In the genomic region with DNA sequence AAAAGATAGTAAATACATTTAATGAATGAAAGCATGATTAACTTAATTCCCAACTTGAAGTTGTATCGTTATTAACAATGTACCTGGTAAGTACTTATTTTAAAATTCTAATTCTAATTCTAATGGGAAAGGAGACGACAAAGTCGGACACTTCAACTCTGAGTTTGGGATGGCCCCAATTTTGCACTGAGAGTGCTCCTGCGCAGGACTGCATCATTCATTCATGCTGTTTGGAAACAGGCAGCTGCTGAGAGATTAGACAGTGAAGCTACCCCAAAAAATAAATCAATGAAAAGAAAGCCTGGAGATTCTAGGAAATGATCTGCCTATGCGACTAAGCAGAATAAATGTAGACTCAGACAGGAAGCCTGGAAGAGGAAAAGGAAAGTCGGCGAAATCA, we compare ENCODE assay signal across 11 cellular contexts.
A peak's percentile ranks its signal among the peaks of the same experiment; 100 is the strongest.
DNase-seq lines count a peak whose midpoint lies in the region; TF ChIP-seq lines count a peak whose summit lies in the region.
"Had no signal": no experiment of that assay in that cellular context is flagged by ENCODE, and none has a peak within 500 bp of the region (broad histone marks: within the 10 kb centered on the region; RNA-seq: fewer than 3 reads in every experiment).

No MANE protein-coding gene starts in this region.

- H3K4me1 ChIP-seq in mammary epithelial cell (ENCODE audit: insufficient read depth, low read length) (no peaks in the 10 kb centered on the region), mesendoderm (ENCODE audit: control insufficient read depth, low read depth, low read length) (no peaks in the 10 kb centered on the region), thymus (ENCODE audit: control insufficient read depth, insufficient read depth, low read length) (no peaks in the 10 kb centered on the region)

- peaks cover 8% of the 10 kb centered on the region for H3K36me3 Mint-ChIP-seq in activated naive CD4-positive, alpha-beta T cell treated with anti-CD3 and anti-CD28 coated beads, Interleukin-2, amount 10 ng/mL, durations not matched to agents 7 days and 5 days
- peaks cover 4% of the 10 kb centered on the region for H3K36me3 Mint-ChIP-seq in activated naive CD4-positive, alpha-beta T cell treated with anti-CD3 and anti-CD28 coated beads for 36 hours (ENCODE audit: low read depth)

- no peak overlapping the region for H2BK5ac ChIP-seq in mesendoderm (ENCODE audit: low read length)

- no peak for TF ChIP-seq CTCF in mammary epithelial cell (conservative IDR thresholded peaks at IDR 0.05 in 1 of 2, IDR thresholded peaks at IDR 0.05 in 1 of 2; ENCODE audit: extremely low read depth in 1 of 2, insufficient read depth in 1 of 2, low read depth in 1 of 2, low read length in 2 of 2)

- H3K79me1 ChIP-seq in mesendoderm (ENCODE audit: low read length): no peaks in the 10 kb centered on the region

- H3K23ac ChIP-seq in mesendoderm (ENCODE audit: low read length): no peak overlapping the region

- H3K4me3 ChIP-seq in mammary epithelial cell (replicated peaks in 1 of 3; ENCODE audit: insufficient read depth in 1 of 3, low read depth in 2 of 3, low read length in 3 of 3) (no peak overlapping the region), mesendoderm (ENCODE audit: low read length) (no peak overlapping the region), thymus (ENCODE audit: low read length) (peak overlapping the region; percentile 38)

- CTCF ChIA-PET in activated naive CD4-positive, alpha-beta T cell treated with anti-CD3 and anti-CD28 coated beads, Interleukin-2, amount 10 ng/mL, durations not matched to agents 7 days and 5 days (lab: Charles Lee): interaction anchor here (2.8 kb wide), 1 partner anchor 110 kb away, joined by 15 read pairs; no protein-coding TSS in a partner anchor
- CTCF ChIA-PET in activated naive CD4-positive, alpha-beta T cell treated with anti-CD3 and anti-CD28 coated beads for 36 hours (lab: Charles Lee): no interaction called here
- CTCF ChIA-PET in mammary epithelial cell (lab: Charles Lee; ENCODE audit: low non-redundant PET): no interaction called here

- H3K56ac ChIP-seq in mesendoderm (ENCODE audit: low read length): peak overlapping the region; percentile 82

- peak overlapping the region; percentile 42 for H2AFZ ChIP-seq in mammary epithelial cell (ENCODE audit: low read depth, low read length)

- no peaks in the 10 kb centered on the region for H3K27me3 Mint-ChIP-seq in activated naive CD4-positive, alpha-beta T cell treated with anti-CD3 and anti-CD28 coated beads, Interleukin-2, amount 10 ng/mL, durations not matched to agents 7 days and 5 days
- H3K27me3 Mint-ChIP-seq in activated naive CD4-positive, alpha-beta T cell treated with anti-CD3 and anti-CD28 coated beads for 36 hours (ENCODE audit: low read depth): no peaks in the 10 kb centered on the region

- H4K8ac ChIP-seq in mesendoderm (ENCODE audit: low read depth, low read length): peak overlapping the region; percentile 76

- H3K9ac ChIP-seq in mammary epithelial cell (ENCODE audit: insufficient read depth, low read length): no peak overlapping the region
- peak overlapping the region; percentile 71 for H3K9ac ChIP-seq in mesendoderm (ENCODE audit: low read length)

- H3K36me3 ChIP-seq in mammary epithelial cell (ENCODE audit: insufficient read depth, low read length) (no peaks in the 10 kb centered on the region), mesendoderm (ENCODE audit: control insufficient read depth, insufficient read depth, low read length) (no peaks in the 10 kb centered on the region), thymus (ENCODE audit: control insufficient read depth, insufficient read depth) (peaks cover 3% of the 10 kb centered on the region)

- H3K27ac ChIP-seq in mammary epithelial cell (ENCODE audit: insufficient read depth, low read depth, low read length): no peak overlapping the region
- H3K27ac ChIP-seq in mesendoderm (ENCODE audit: low read depth, low read length): no peak overlapping the region
- H3K27ac ChIP-seq in thymus (ENCODE audit: low read depth): no peak overlapping the region

- peak overlapping the region; percentile 9 for H3K4me3 Mint-ChIP-seq in activated naive CD4-positive, alpha-beta T cell treated with anti-CD3 and anti-CD28 coated beads, Interleukin-2, amount 10 ng/mL, durations not matched to agents 7 days and 5 days
- no peak overlapping the region for H3K4me3 Mint-ChIP-seq in activated naive CD4-positive, alpha-beta T cell treated with anti-CD3 and anti-CD28 coated beads for 36 hours

- H3K27me3 ChIP-seq in mammary epithelial cell (ENCODE audit: insufficient read depth, low read length) (no peaks in the 10 kb centered on the region), mesendoderm (ENCODE audit: insufficient read depth, low read length, poor library complexity) (no peaks in the 10 kb centered on the region), thymus (ENCODE audit: control insufficient read depth, insufficient read depth) (no peaks in the 10 kb centered on the region)

- H3K4me1 Mint-ChIP-seq in activated naive CD4-positive, alpha-beta T cell treated with anti-CD3 and anti-CD28 coated beads, Interleukin-2, amount 10 ng/mL, durations not matched to agents 7 days and 5 days: peaks cover 16% of the 10 kb centered on the region
- H3K4me1 Mint-ChIP-seq in activated naive CD4-positive, alpha-beta T cell treated with anti-CD3 and anti-CD28 coated beads for 36 hours (ENCODE audit: low read depth): peaks cover 6% of the 10 kb centered on the region

- no peak overlapping the region for H4K5ac ChIP-seq in mesendoderm (ENCODE audit: low read length)

- WGBS in mammary epithelial cell (ENCODE audit: low coverage, missing lambda C conversion rate): 93% methylated on average over 6 of the region's 7 CpGs
- WGBS in mesendoderm (ENCODE audit: extremely low coverage, insufficient coverage, low lambda C conversion rate): no CpG with 5 or more reads among the region's 7 CpGs
- WGBS in thymus: 68% methylated on average over 7 of the region's 7 CpGs

- no peaks in the 10 kb centered on the region for H3K9me3 ChIP-seq in mammary epithelial cell (replicated peaks; ENCODE audit: insufficient read depth, low read length)
- no peaks in the 10 kb centered on the region for H3K9me3 ChIP-seq in thymus (ENCODE audit: control insufficient read depth)

- H3K4me2 ChIP-seq in mammary epithelial cell (ENCODE audit: insufficient read depth, low read depth, low read length): peak overlapping the region; percentile 30
- H3K4me2 ChIP-seq in mesendoderm (ENCODE audit: low read length): peak overlapping the region; percentile 70

- no peaks in the 10 kb centered on the region for H3K9me3 Mint-ChIP-seq in activated naive CD4-positive, alpha-beta T cell treated with anti-CD3 and anti-CD28 coated beads, Interleukin-2, amount 10 ng/mL, durations not matched to agents 7 days and 5 days
- H3K9me3 Mint-ChIP-seq in activated naive CD4-positive, alpha-beta T cell treated with anti-CD3 and anti-CD28 coated beads for 36 hours: no peaks in the 10 kb centered on the region

- H3K27ac Mint-ChIP-seq in activated naive CD4-positive, alpha-beta T cell treated with anti-CD3 and anti-CD28 coated beads, Interleukin-2, amount 10 ng/mL, durations not matched to agents 7 days and 5 days: peak overlapping the region; percentile 6
- H3K27ac Mint-ChIP-seq in activated naive CD4-positive, alpha-beta T cell treated with anti-CD3 and anti-CD28 coated beads for 36 hours: no peak overlapping the region

- H3K79me2 ChIP-seq in mammary epithelial cell (ENCODE audit: insufficient read depth, low read length): no peaks in the 10 kb centered on the region
- no peaks in the 10 kb centered on the region for H3K79me2 ChIP-seq in mesendoderm (ENCODE audit: control insufficient read depth, insufficient read depth, low read length)

- no TSS peak for BruUV-seq in mammary epithelial cell (replicated peaks; lab: Mats Ljungman, UMichigan)

- dilution Hi-C loops in mammary epithelial cell (cut with HindIII; ENCODE audit: low sequenced_read_pairs): no loop called here

- in situ Hi-C loops in mammary epithelial cell (cut with MboI; ENCODE audit: low sequenced_read_pairs in 2 of 2): no loop called here

- no peaks in the 10 kb centered on the region for H4K20me1 ChIP-seq in mammary epithelial cell (ENCODE audit: insufficient read depth, low read length)

- intact Hi-C loops in activated naive CD4-positive, alpha-beta T cell treated with anti-CD3 and anti-CD28 coated beads for 36 hours (cut with micrococcal nuclease): loop anchor here (5.0 kb wide), 1 partner anchor 111 kb away; no protein-coding TSS in a partner anchor
- intact Hi-C loops in mammary epithelial cell (cut with micrococcal nuclease): no loop called here

- no peak overlapping the region for H3K18ac ChIP-seq in mesendoderm (ENCODE audit: low read length)

- H3K4ac ChIP-seq in mesendoderm (ENCODE audit: low read depth, low read length): no peak overlapping the region

- H2BK120ac ChIP-seq in mesendoderm (ENCODE audit: low read depth, low read length): no peak overlapping the region

- H2AK5ac ChIP-seq in mesendoderm (ENCODE audit: low read length): no peak overlapping the region

- H2BK15ac ChIP-seq in mesendoderm (replicated peaks; ENCODE audit: low read depth): no peak overlapping the region

- no peak for DNase-seq in activated naive CD4-positive, alpha-beta T cell treated with anti-CD3 and anti-CD28 coated beads, Interleukin-2, amount 10 ng/mL, durations not matched to agents 7 days and 5 days
- DNase-seq in activated naive CD4-positive, alpha-beta T cell treated with anti-CD3 and anti-CD28 coated beads for 36 hours: no peak
- no peak for DNase-seq in mammary epithelial cell
- no peak for DNase-seq in mesendoderm
- DNase-seq in activated gamma-delta T cell (lab: John Stamatoyannopoulos, UW): no peak
- no peak for DNase-seq in AML-193 (lab: John Stamatoyannopoulos, UW)
- DNase-seq in NCI-H69 (lab: John Stamatoyannopoulos, UW): no peak
- DNase-seq: GOT3, MV-4-11, SW 1271 had no signal
